13 cellular contexts compared by ENCODE assay signal in the genomic region with DNA sequence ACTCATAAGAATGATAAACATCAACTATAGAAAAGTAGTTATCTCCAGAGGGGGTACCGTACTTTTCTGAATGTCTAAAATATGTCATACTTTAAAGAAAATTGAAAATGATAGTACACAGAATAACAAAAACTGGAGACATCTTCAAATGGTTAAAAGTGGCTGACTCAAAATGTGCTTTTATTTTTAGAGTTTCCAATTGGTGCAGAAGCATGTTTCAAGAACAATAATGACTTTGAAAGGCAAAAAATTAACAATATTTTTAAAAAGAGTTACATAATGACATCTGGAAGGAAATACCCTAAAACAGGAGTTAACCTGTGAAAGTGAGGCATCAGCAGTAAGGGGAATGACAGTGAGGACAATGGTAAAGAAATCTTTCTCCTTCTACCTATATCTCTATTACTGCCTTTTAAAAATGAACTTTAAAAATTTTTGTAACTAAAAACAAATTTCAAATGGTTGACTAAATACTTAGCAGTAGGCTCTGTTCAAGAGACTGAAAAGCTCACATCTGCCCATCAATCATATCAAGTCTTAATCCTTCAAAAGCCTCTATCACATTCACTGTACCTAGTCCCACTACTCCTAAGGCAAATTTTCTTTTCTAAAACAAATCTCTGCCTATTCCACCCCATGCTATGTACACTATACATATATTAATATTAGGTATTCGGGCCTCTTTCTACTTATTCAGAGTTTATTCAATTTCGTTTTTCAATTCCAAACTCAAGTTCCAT. TPM values are rescaled to one million over a fixed set of nuclear protein-coding genes. Genes with fewer than 3 reads are reported as not detected.
A peak's percentile ranks its signal among the peaks of the same experiment; 100 is the strongest.
DNase-seq lines count a peak whose midpoint lies in the region; ATAC-seq lines count a peak whose summit lies in the region.
"Had no signal": no experiment of that assay in that cellular context is flagged by ENCODE, and none has a peak within 500 bp of the region (broad histone marks: within the 10 kb centered on the region; RNA-seq: fewer than 3 reads in every experiment).

No MANE protein-coding gene starts in this region.

- DNase-seq in activated effector memory CD4-positive, alpha-beta T cell treated with Interleukin-2 at 50 U/mL for 16 hours, result no peak
- no peak for DNase-seq in NOMO-1 treated with dmso at 0.1 percent for 144 hours (lab: John Stamatoyannopoulos, UW; ENCODE audit: unreplicated experiment)
- DNase-seq in NCI-H69 (lab: John Stamatoyannopoulos, UW), result no peak
- no peak for DNase-seq in left lobe of liver (ENCODE audit: low spot score)
- DNase-seq: activated T-cell treated with anti-CD3 and anti-CD28 coated beads for 4 hours, NCI-H1417 treated with DMSO at 0.1 percent for 48 hours, SK-N-SH had no signal

- peak; percentile 78 for ATAC-seq in GM18511 (IDR thresholded peaks at IDR 0.05; ENCODE audit: unreplicated experiment)
- peak; percentile 55 for ATAC-seq in GM19468 (IDR thresholded peaks at IDR 0.05; ENCODE audit: extremely low read depth, unreplicated experiment)
- peak; percentile 85 for ATAC-seq in HG02870 (IDR thresholded peaks at IDR 0.05; ENCODE audit: unreplicated experiment)
- peak; percentile 69 for ATAC-seq in HG03460 (IDR thresholded peaks at IDR 0.05; ENCODE audit: unreplicated experiment)
- no peak for ATAC-seq in left lobe of liver

RNA-seq across cellular contexts. Expression of gene ASZ1, which starts 3.0 kb away (rescaled TPM):
- total RNA-seq in left lobe of liver, result not detected
- total RNA-seq: dermis microvascular lymphatic vessel endothelial cell, mononuclear cell had no signal

RNA-seq across cellular contexts. Expression of gene CFTR, which starts 55.6 kb away (rescaled TPM):
- 1.1 TPM for total RNA-seq in left lobe of liver
- total RNA-seq: dermis microvascular lymphatic vessel endothelial cell, mononuclear cell had no signal
